ENCODE assay signal across 39 cellular contexts in the genomic region with DNA sequence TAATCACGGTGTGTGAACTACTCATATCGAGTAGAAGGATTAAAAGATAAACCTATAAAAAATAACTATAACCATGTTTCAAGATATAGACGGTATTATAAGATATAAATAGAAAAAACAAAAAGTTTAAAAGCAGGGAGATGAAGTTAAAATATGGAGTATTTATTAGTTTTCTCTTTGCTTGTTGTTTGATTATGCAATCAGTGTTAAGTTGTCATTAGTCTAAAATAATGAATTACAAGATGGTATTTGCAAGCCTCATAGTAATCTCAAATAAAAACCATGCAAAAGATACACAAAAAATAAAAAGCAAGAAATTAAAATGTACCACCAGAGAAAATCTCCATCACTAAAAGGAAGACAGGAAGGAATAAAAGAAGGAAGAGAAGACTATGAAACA.
"Had no signal": no experiment of that assay in that cellular context is flagged by ENCODE, and none has a peak within 500 bp of the region (broad histone marks: within the 10 kb centered on the region; RNA-seq: fewer than 3 reads in every experiment).

No MANE protein-coding gene starts in this region.

- H3K4me1 Mint-ChIP-seq: activated naive CD4-positive, alpha-beta T cell treated with anti-CD3 and anti-CD28 coated beads, Interleukin-2, amount 10 ng/mL, durations not matched to agents 7 days and 5 days; activated naive CD4-positive, alpha-beta T cell treated with anti-CD3 and anti-CD28 coated beads, Interleukin-2, amount 50 U/mL, for 24 hours; activated naive CD8-positive, alpha-beta T cell treated with anti-CD3 and anti-CD28 coated beads for 36 hours; activated naive CD8-positive, alpha-beta T cell treated with anti-CD3 and anti-CD28 coated beads, Interleukin-2, amount 10 ng/mL, durations not matched to agents 7 days and 5 days; activated naive CD8-positive, alpha-beta T cell treated with anti-CD3 and anti-CD28 coated beads, Interleukin-2, amount 50 U/mL, for 24 hours; activated T-helper 17 cell treated with anti-CD3 and anti-CD28 coated beads, Interleukin-2, amount 50 U/mL, for 72 hours; brain; central memory CD8-positive, alpha-beta T cell had no signal

- H3K27me3 ChIP-seq: adrenal gland, ascending aorta, body of pancreas, brain microvascular endothelial cell, breast epithelium, cardiac muscle cell had no signal

- H3K9me3 Mint-ChIP-seq: activated naive CD4-positive, alpha-beta T cell treated with anti-CD3 and anti-CD28 coated beads, Interleukin-2, amount 10 ng/mL, durations not matched to agents 7 days and 5 days; activated T-cell treated with anti-CD3 and anti-CD28 coated beads, Interleukin-2, amount 50 U/mL, for 24 hours; activated T-helper 1 cell treated with anti-CD3 and anti-CD28 coated beads, Interleukin-12 subunit alpha, Interleukin-12 subunit beta, Interleukin-2, Interleukin-4 antibody, amounts not matched to agents 30 ng/mL and 10 ng/mL and 1 ng/mL, durations not matched to agents 14 hours and 24 hours and 36 hours; activated T-helper 2 cell treated with anti-CD3 and anti-CD28 coated beads, Interferon-gamma antibody, Interleukin-2, Interleukin-4, amounts not matched to agents 10 μg/mL and 5 μg/mL and 100 μg/mL, durations not matched to agents 14 hours and 24 hours and 36 hours had no signal

- DNase-seq: activated effector memory CD4-positive, alpha-beta T cell treated with anti-CD3 and anti-CD28 coated beads, Interleukin-2, amount 50 U/mL, for 16 hours; activated effector memory CD4-positive, alpha-beta T cell treated with Interleukin-2 at 50 U/mL for 16 hours; activated gamma-delta T cell; activated gamma-delta T cell treated with Interleukin-2 at 50 U/mL for 16 hours; activated naive CD4-positive, alpha-beta T cell; activated naive CD4-positive, alpha-beta T cell treated with anti-CD3 and anti-CD28 coated beads for 36 hours; activated naive CD4-positive, alpha-beta T cell treated with anti-CD3 and anti-CD28 coated beads, Interleukin-2, amount 10 ng/mL, durations not matched to agents 7 days and 5 days; activated naive CD4-positive, alpha-beta T cell treated with anti-CD3 and anti-CD28 coated beads, Interleukin-2, amount 50 U/mL, for 16 hours; activated naive CD4-positive, alpha-beta T cell treated with Interleukin-2 at 50 U/mL for 16 hours; activated naive CD8-positive, alpha-beta T cell treated with anti-CD3 and anti-CD28 coated beads for 36 hours; activated naive CD8-positive, alpha-beta T cell treated with anti-CD3 and anti-CD28 coated beads, Interleukin-2, amount 10 ng/mL, durations not matched to agents 7 days and 5 days; activated naive CD8-positive, alpha-beta T cell treated with anti-CD3 and anti-CD28 coated beads, Interleukin-2, amount 50 U/mL, for 24 hours; activated T-cell treated with anti-CD3 and anti-CD28 coated beads, Interleukin-2, amount 50 U/mL, for 24 hours; activated T-cell treated with anti-CD3 and anti-CD28 coated beads, Interleukin-2, amount 50 U/mL, for 4 hours; activated T-cell treated with anti-CD3 and anti-CD28 coated beads, Interleukin-2, amount 50 U/mL, for 48 hours; activated T-cell treated with anti-CD3 and anti-CD28 coated beads, Interleukin-2, amount 50 U/mL, for 72 hours; adrenal gland; amniotic stem cell; amygdala; anterior cingulate cortex; aorta; body of pancreas; brain microvascular endothelial cell; caudate nucleus; central memory CD4-positive, alpha-beta T cell; cerebellar nuclear complex had no signal

- H3K4me1 ChIP-seq: adrenal gland, ascending aorta, body of pancreas, breast epithelium had no signal

- H3K9me3 ChIP-seq: adrenal gland, ascending aorta, body of pancreas, breast epithelium had no signal

- H3K36me3 Mint-ChIP-seq: activated naive CD4-positive, alpha-beta T cell treated with anti-CD3 and anti-CD28 coated beads, Interleukin-2, amount 10 ng/mL, durations not matched to agents 7 days and 5 days; activated naive CD8-positive, alpha-beta T cell; activated naive CD8-positive, alpha-beta T cell treated with anti-CD3 and anti-CD28 coated beads for 36 hours; activated naive CD8-positive, alpha-beta T cell treated with anti-CD3 and anti-CD28 coated beads, Interleukin-2, amount 10 ng/mL, durations not matched to agents 7 days and 5 days; brain had no signal

- ATAC-seq: activated naive CD4-positive, alpha-beta T cell treated with anti-CD3 and anti-CD28 coated beads, Interleukin-2, amount 50 U/mL, for 72 hours; activated naive CD8-positive, alpha-beta T cell treated with anti-CD3 and anti-CD28 coated beads, Interleukin-2, amount 50 U/mL, for 24 hours; activated T-cell treated with anti-CD3 and anti-CD28 coated beads, Interleukin-2, amount 50 U/mL, for 4 hours; activated T-cell treated with anti-CD3 and anti-CD28 coated beads, Interleukin-2, amount 50 U/mL, for 72 hours; activated T-helper 17 cell treated with anti-CD3 and anti-CD28 coated beads, Interleukin-2, amount 50 U/mL, for 72 hours; body of pancreas had no signal

- H3K4me3 ChIP-seq: adrenal gland, ascending aorta, body of pancreas, breast epithelium, cardiac muscle cell had no signal

- H3K4me3 Mint-ChIP-seq: activated naive CD4-positive, alpha-beta T cell treated with anti-CD3 and anti-CD28 coated beads for 36 hours; activated naive CD4-positive, alpha-beta T cell treated with anti-CD3 and anti-CD28 coated beads, Interleukin-2, amount 10 ng/mL, durations not matched to agents 7 days and 5 days; activated naive CD4-positive, alpha-beta T cell treated with anti-CD3 and anti-CD28 coated beads, Interleukin-2, amount 50 U/mL, for 24 hours; activated naive CD8-positive, alpha-beta T cell; activated naive CD8-positive, alpha-beta T cell treated with anti-CD3 and anti-CD28 coated beads for 36 hours; activated naive CD8-positive, alpha-beta T cell treated with anti-CD3 and anti-CD28 coated beads, Interleukin-2, amount 10 ng/mL, durations not matched to agents 7 days and 5 days; activated naive CD8-positive, alpha-beta T cell treated with anti-CD3 and anti-CD28 coated beads, Interleukin-2, amount 50 U/mL, for 24 hours; activated T-cell treated with anti-CD3 and anti-CD28 coated beads, Interleukin-2, amount 50 U/mL, for 24 hours; activated T-cell treated with anti-CD3 and anti-CD28 coated beads, Interleukin-2, amount 50 U/mL, for 4 hours; activated T-cell treated with anti-CD3 and anti-CD28 coated beads, Interleukin-2, amount 50 U/mL, for 72 hours; activated T-helper 1 cell treated with anti-CD3 and anti-CD28 coated beads, Interleukin-12 subunit alpha, Interleukin-12 subunit beta, Interleukin-2, Interleukin-4 antibody, amounts not matched to agents 30 ng/mL and 10 ng/mL and 1 ng/mL, durations not matched to agents 14 hours and 24 hours and 36 hours; activated T-helper 17 cell treated with anti-CD3 and anti-CD28 coated beads, Interleukin-2, amount 50 U/mL, for 72 hours; brain; central memory CD8-positive, alpha-beta T cell had no signal

- H3K27ac Mint-ChIP-seq: activated naive CD4-positive, alpha-beta T cell treated with anti-CD3 and anti-CD28 coated beads for 36 hours; activated naive CD4-positive, alpha-beta T cell treated with anti-CD3 and anti-CD28 coated beads, Interleukin-2, amount 10 ng/mL, durations not matched to agents 7 days and 5 days; activated naive CD4-positive, alpha-beta T cell treated with anti-CD3 and anti-CD28 coated beads, Interleukin-2, amount 50 U/mL, for 24 hours; activated naive CD4-positive, alpha-beta T cell treated with anti-CD3 and anti-CD28 coated beads, Interleukin-2, amount 50 U/mL, for 72 hours; activated naive CD8-positive, alpha-beta T cell; activated naive CD8-positive, alpha-beta T cell treated with anti-CD3 and anti-CD28 coated beads for 36 hours; activated naive CD8-positive, alpha-beta T cell treated with anti-CD3 and anti-CD28 coated beads, Interleukin-2, amount 10 ng/mL, durations not matched to agents 7 days and 5 days; activated naive CD8-positive, alpha-beta T cell treated with anti-CD3 and anti-CD28 coated beads, Interleukin-2, amount 50 U/mL, for 24 hours; activated T-cell treated with anti-CD3 and anti-CD28 coated beads, Interleukin-2, amount 50 U/mL, for 24 hours; activated T-cell treated with anti-CD3 and anti-CD28 coated beads, Interleukin-2, amount 50 U/mL, for 72 hours; activated T-helper 1 cell treated with anti-CD3 and anti-CD28 coated beads, Interleukin-12 subunit alpha, Interleukin-12 subunit beta, Interleukin-2, Interleukin-4 antibody, amounts not matched to agents 30 ng/mL and 10 ng/mL and 1 ng/mL, durations not matched to agents 14 hours and 24 hours and 36 hours; activated T-helper 17 cell treated with anti-CD3 and anti-CD28 coated beads, Interleukin-2, amount 50 U/mL, for 72 hours; activated T-helper 2 cell treated with anti-CD3 and anti-CD28 coated beads, Interferon-gamma antibody, Interleukin-2, Interleukin-4, amounts not matched to agents 10 μg/mL and 5 μg/mL and 100 μg/mL, durations not matched to agents 14 hours and 24 hours and 36 hours; brain had no signal

- H3K27ac ChIP-seq: adrenal gland, ascending aorta, body of pancreas, brain microvascular endothelial cell, breast epithelium, cardiac muscle cell had no signal

- H3K36me3 ChIP-seq: adrenal gland, ascending aorta, breast epithelium, cardiac muscle cell had no signal

- FAIRE-seq: bronchial epithelial cell, colon had no signal
